In the genomic region with DNA sequence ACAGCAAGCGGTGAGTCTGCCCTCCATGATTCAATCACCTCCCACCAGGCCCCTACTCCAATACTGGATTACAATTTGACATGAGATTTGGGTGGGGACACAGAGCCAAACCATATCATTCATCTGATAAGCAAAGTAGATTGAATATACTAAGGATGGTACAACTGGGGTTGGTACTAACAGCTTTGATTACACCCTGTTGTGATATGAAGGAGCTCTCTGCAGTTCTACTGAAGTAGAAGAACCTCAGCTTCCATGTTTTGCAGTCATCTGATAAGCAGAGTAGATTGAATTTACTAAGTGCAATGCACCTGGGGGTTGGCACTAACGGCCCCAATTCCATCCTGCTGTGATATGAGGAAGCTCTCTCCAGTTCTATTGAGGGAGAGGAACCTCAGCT, we compare ENCODE assay signal across 23 cellular contexts.
"Had no signal": no experiment of that assay in that cellular context is flagged by ENCODE, and none has a peak within 500 bp of the region (broad histone marks: within the 10 kb centered on the region; RNA-seq: fewer than 3 reads in every experiment).

No MANE protein-coding gene starts in this region.

- H3K36me3 ChIP-seq: colonic mucosa, esophagus muscularis mucosa, esophagus squamous epithelium, gastrocnemius medialis, gastroesophageal sphincter, heart right ventricle had no signal

- DNase-seq: colonic mucosa; cortex of kidney; dermis blood vessel endothelial cell; dorsolateral prefrontal cortex; effector CD4-positive, alpha-beta T cell; effector CD8-positive, alpha-beta T cell; effector memory CD4-positive, alpha-beta T cell; effector memory CD8-positive, alpha-beta T cell; endodermal cell; erythroblast; esophagus squamous epithelium; foreskin fibroblast; foreskin keratinocyte; foreskin melanocyte; gastrocnemius medialis; glutamatergic neuron; head of caudate nucleus; heart right ventricle had no signal

- H3K27me3 ChIP-seq: colonic mucosa, esophagus muscularis mucosa, esophagus squamous epithelium, foreskin keratinocyte, gastrocnemius medialis, gastroesophageal sphincter, heart right ventricle had no signal

- H3K4me1 ChIP-seq: colonic mucosa, esophagus squamous epithelium, foreskin keratinocyte, gastrocnemius medialis, gastroesophageal sphincter, heart right ventricle had no signal

- ATAC-seq: effector memory CD8-positive, alpha-beta T cell; esophagus mucosa; foreskin keratinocyte; gastrocnemius medialis; gastroesophageal sphincter; heart right ventricle had no signal

- H3K4me3 ChIP-seq: colonic mucosa, coronary artery, dorsolateral prefrontal cortex, esophagus muscularis mucosa, esophagus squamous epithelium, gastrocnemius medialis, gastroesophageal sphincter, heart right ventricle had no signal

- H3K27ac ChIP-seq: colonic mucosa, coronary artery, dorsolateral prefrontal cortex, epithelial cell of prostate, esophagus muscularis mucosa, esophagus squamous epithelium, foreskin keratinocyte, gastrocnemius medialis, gastroesophageal sphincter, heart right ventricle had no signal

- H3K9me3 ChIP-seq: colonic mucosa, esophagus muscularis mucosa, esophagus squamous epithelium, gastrocnemius medialis, gastroesophageal sphincter, heart right ventricle had no signal
